Comparison of ENCODE assay signal across 14 cellular contexts in genomic region chr7:151719895-151720238, GRCh38.
"Had no signal": no experiment of that assay in that cellular context is flagged by ENCODE, and none has a peak within 500 bp of the region (broad histone marks: within the 10 kb centered on the region; RNA-seq: fewer than 3 reads in every experiment).

No MANE protein-coding gene starts in this region.

- H3K9me3 Mint-ChIP-seq: activated CD4-positive, alpha-beta memory T cell treated with anti-CD3 and anti-CD28 coated beads, Interleukin-2, amount 10 ng/mL, durations not matched to agents 7 days and 5 days; activated naive CD8-positive, alpha-beta T cell treated with anti-CD3 and anti-CD28 coated beads, Interleukin-2, amount 50 U/mL, for 24 hours; natural killer cell had no signal

- DNase-seq: activated CD4-positive, alpha-beta memory T cell treated with anti-CD3 and anti-CD28 coated beads, Interleukin-2, amount 10 ng/mL, durations not matched to agents 7 days and 5 days; activated CD4-positive, CD25-positive, alpha-beta regulatory T cell treated with anti-CD3 and anti-CD28 coated beads, Interleukin-2, amount 50 U/mL, for 72 hours; activated CD8-positive, alpha-beta memory T cell treated with anti-CD3 and anti-CD28 coated beads, Interleukin-2, amount 50 U/mL, for 4 hours; activated naive CD4-positive, alpha-beta T cell; activated naive CD8-positive, alpha-beta T cell treated with anti-CD3 and anti-CD28 coated beads, Interleukin-2, amount 50 U/mL, for 24 hours; colonic mucosa; effector CD8-positive, alpha-beta T cell; hippocampal formation; lower lobe of right lung; natural killer cell; stimulated activated CD4-positive, alpha-beta T cell treated with anti-CD3 and anti-CD28 coated beads, Interleukin-4, amount 100 ng/mL, for 4 hours; tibial artery had no signal

- H3K27me3 Mint-ChIP-seq: activated CD4-positive, alpha-beta memory T cell treated with anti-CD3 and anti-CD28 coated beads, Interleukin-2, amount 10 ng/mL, durations not matched to agents 7 days and 5 days; activated naive CD8-positive, alpha-beta T cell treated with anti-CD3 and anti-CD28 coated beads, Interleukin-2, amount 50 U/mL, for 24 hours had no signal

- H3K27ac Mint-ChIP-seq: activated CD4-positive, alpha-beta memory T cell treated with anti-CD3 and anti-CD28 coated beads, Interleukin-2, amount 10 ng/mL, durations not matched to agents 7 days and 5 days; activated naive CD8-positive, alpha-beta T cell treated with anti-CD3 and anti-CD28 coated beads, Interleukin-2, amount 50 U/mL, for 24 hours; natural killer cell had no signal

- H3K9me3 ChIP-seq: colonic mucosa, lower lobe of right lung, tibial artery, vagina had no signal

- ATAC-seq: activated naive CD8-positive, alpha-beta T cell treated with anti-CD3 and anti-CD28 coated beads, Interleukin-2, amount 50 U/mL, for 24 hours; lower lobe of right lung; natural killer cell had no signal

- H3K27me3 ChIP-seq: colonic mucosa, tibial artery, vagina had no signal

- H3K4me3 Mint-ChIP-seq: activated CD4-positive, alpha-beta memory T cell treated with anti-CD3 and anti-CD28 coated beads, Interleukin-2, amount 10 ng/mL, durations not matched to agents 7 days and 5 days; activated naive CD8-positive, alpha-beta T cell treated with anti-CD3 and anti-CD28 coated beads, Interleukin-2, amount 50 U/mL, for 24 hours; natural killer cell had no signal

- H3K27ac ChIP-seq: colonic mucosa, lower lobe of right lung, SK-N-MC, tibial artery, vagina had no signal

- H3K4me3 ChIP-seq: colonic mucosa, lower lobe of right lung, SK-N-MC, tibial artery, vagina had no signal

- H3K4me1 Mint-ChIP-seq: activated CD4-positive, alpha-beta memory T cell treated with anti-CD3 and anti-CD28 coated beads, Interleukin-2, amount 10 ng/mL, durations not matched to agents 7 days and 5 days; activated naive CD8-positive, alpha-beta T cell treated with anti-CD3 and anti-CD28 coated beads, Interleukin-2, amount 50 U/mL, for 24 hours had no signal

- H3K36me3 Mint-ChIP-seq: natural killer cell had no signal

- H3K36me3 ChIP-seq: colonic mucosa, lower lobe of right lung, tibial artery, vagina had no signal

- H3K4me1 ChIP-seq: colonic mucosa, vagina had no signal
